ENCODE assay signal across 8 cellular contexts in the genomic region with DNA sequence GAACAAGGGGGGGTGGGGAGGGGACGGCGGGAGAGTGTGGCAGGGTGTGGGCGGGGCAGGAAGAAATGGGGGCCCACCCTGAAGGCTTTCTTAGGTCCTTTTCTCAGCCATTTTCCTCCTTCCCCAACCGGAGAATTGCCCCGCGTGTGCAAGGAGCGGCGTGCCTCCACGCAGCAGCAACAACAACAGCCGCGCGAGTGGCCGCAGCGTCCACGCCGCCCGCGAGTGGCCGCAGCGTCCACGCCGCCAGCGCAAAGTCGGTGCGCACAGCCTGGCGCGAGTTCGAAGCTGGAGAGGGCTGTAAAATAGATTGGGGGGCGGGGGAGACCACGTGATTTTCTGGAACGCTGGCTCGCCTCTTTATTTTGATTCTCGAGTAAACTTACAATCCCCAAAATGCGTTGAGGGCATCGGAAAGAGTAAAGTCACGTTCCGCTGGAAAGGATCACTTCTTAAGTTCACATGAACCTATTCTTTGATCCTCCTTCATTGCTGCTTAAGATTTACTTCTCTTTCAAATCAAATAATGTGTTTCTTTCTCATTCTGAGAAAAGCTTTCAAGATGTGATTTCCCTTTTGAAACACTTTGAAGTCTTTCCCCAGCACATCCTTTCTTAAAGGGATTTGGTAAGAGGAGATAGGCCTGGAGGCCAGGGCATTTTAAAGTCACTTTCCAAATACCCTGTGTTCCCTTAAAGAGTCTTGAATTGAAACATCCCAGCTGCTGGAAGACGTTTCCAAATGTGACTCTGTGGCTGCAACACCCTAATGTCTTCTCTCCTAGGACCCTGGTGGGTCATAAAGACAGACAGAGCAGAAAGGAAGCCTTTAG.
DNase-seq lines count a peak whose midpoint lies in the region; ATAC-seq and TF ChIP-seq lines count a peak whose summit lies in the region.

No MANE protein-coding gene starts in this region.

- no peaks in the 10 kb centered on the region for H3K79me2 ChIP-seq in Karpas-422 (ENCODE audit: low read length)

- H3K4me2 ChIP-seq in Karpas-422 (ENCODE audit: low read depth, low read length, poor library complexity, severe bottlenecking), result no peak overlapping the region

- H3K36me3 ChIP-seq in thoracic aorta (no peaks in the 10 kb centered on the region), Karpas-422 (ENCODE audit: insufficient read depth, low read length) (no peaks in the 10 kb centered on the region)

- CTCF ChIA-PET in GM10248 (lab: Yijun Ruan, JAX), result interaction anchor here (0.9 to 1.8 kb wide), 8 partner anchors 9 to 301 kb away, joined by 3 to 5 read pairs (median 3); no protein-coding TSS in a partner anchor
- CTCF ChIA-PET in T-cell (lab: Charles Lee), result interaction anchor here (0.5 to 1.3 kb wide), 7 partner anchors 16 to 284 kb away, joined by 3 to 5 read pairs (median 4); no protein-coding TSS in a partner anchor

- POLR2A ChIA-PET in GM10248 (lab: Yijun Ruan, JAX), result no interaction called here
- POLR2A ChIA-PET in T-cell (lab: Charles Lee), result interaction anchor here (0.6 to 0.9 kb wide), 2 partner anchors 10 to 49 kb away, joined by 3 read pairs; no protein-coding TSS in a partner anchor

- no peaks in the 10 kb centered on the region for H3K27me3 ChIP-seq in thoracic aorta (replicated peaks; ENCODE audit: insufficient read depth)
- H3K27me3 ChIP-seq in Karpas-422 (ENCODE audit: low read length), result no peaks in the 10 kb centered on the region

- H3K4me1 Mint-ChIP-seq in T-cell (peaks cover 63 to 66% (median 65%) of the 10 kb centered on the region in 3 donors), naive B cell (peaks cover 28 to 71% (median 57%) of the 10 kb centered on the region in 3 donors)

- H3K27me3 Mint-ChIP-seq in T-cell (no peaks in the 10 kb centered on the region), naive B cell (no peaks in the 10 kb centered on the region)

- TF ChIP-seq CTCF in GM10248 (IDR thresholded peaks at IDR 0.05; ENCODE audit: control extremely low read depth, extremely low read depth, low read depth, missing control alignments) (no peak), thoracic aorta (IDR thresholded peaks at IDR 0.05) (no peak)

- H3K27ac ChIP-seq in thoracic aorta (peak overlapping the region in 1 of 2 donors; percentile 23), Karpas-422 (ENCODE audit: low read length) (no peak overlapping the region)

- H3K4me3 ChIP-seq in thoracic aorta, result peak overlapping the region; percentile 76
- H3K4me3 ChIP-seq in Karpas-422 (ENCODE audit: low read length), result no peak overlapping the region

- no peaks in the 10 kb centered on the region for H3K9me3 ChIP-seq in thoracic aorta
- H3K9me3 ChIP-seq in Karpas-422 (ENCODE audit: low read length), result no peaks in the 10 kb centered on the region

- H3K4me1 ChIP-seq in thoracic aorta (ENCODE audit: control insufficient read depth in 1 of 2, low read depth in 2 of 2), result peaks cover 14 to 31% of the 10 kb centered on the region in 2 donors
- no peaks in the 10 kb centered on the region for H3K4me1 ChIP-seq in Karpas-422 (ENCODE audit: low read length)

- peak; percentile 38 to 48 (median 40) for ATAC-seq in T-cell (replicated peaks in 1 of 4)
- peak; percentile 38 to 56 for ATAC-seq in naive B cell (ENCODE audit: low read depth in 2 of 2)
- no peak for ATAC-seq in thoracic aorta (ENCODE audit: insufficient number of reproducible peaks, low FRiP score, low read depth)
- no peak for ATAC-seq in HG03439 (IDR thresholded peaks at IDR 0.05; ENCODE audit: unreplicated experiment)

- H4K20me1 ChIP-seq in Karpas-422 (ENCODE audit: insufficient read depth, low read depth, low read length), result no peaks in the 10 kb centered on the region

- peak overlapping the region; percentile 84 to 89 (median 87) for H3K4me3 Mint-ChIP-seq in T-cell
- peak overlapping the region; percentile 81 to 94 (median 92) for H3K4me3 Mint-ChIP-seq in naive B cell

- H3K9me3 Mint-ChIP-seq in T-cell (no peaks in the 10 kb centered on the region), naive B cell (no peaks in the 10 kb centered on the region)

- H3K27ac Mint-ChIP-seq in T-cell (peak overlapping the region; percentile 91 to 97), naive B cell (peak overlapping the region in 5 of 6 donors; percentile 59 to 96 (median 85))

- no peak overlapping the region for H2AFZ ChIP-seq in Karpas-422 (ENCODE audit: low read length)

- peak; percentile 45 for DNase-seq in GM10248 (ENCODE audit: extremely low spot score)
- peak in 19 of 34 experiments; percentile 6 to 47 (median 25) for DNase-seq in T-cell
- DNase-seq in ecto neural progenitor cell (ENCODE audit: low spot score), result peak; percentile 53
- DNase-seq in naive B cell, result no peak
- no peak for DNase-seq in thoracic aorta (ENCODE audit: low spot score)
- DNase-seq in pons (ENCODE audit: low spot score), result no peak
- DNase-seq in Karpas-422, result no peak

- H3K36me3 Mint-ChIP-seq in T-cell, result no peaks in the 10 kb centered on the region
- no peaks in the 10 kb centered on the region for H3K36me3 Mint-ChIP-seq in naive B cell

- H3K9ac ChIP-seq in Karpas-422 (ENCODE audit: low read length), result no peak overlapping the region

- H3K9me2 ChIP-seq in Karpas-422 (replicated peaks; ENCODE audit: insufficient read depth, low read length), result no peaks in the 10 kb centered on the region

Comparison
In these comparisons a context has a peak if more than half of its experiments do, and no peak if none do; other contexts are left out.
1. DNase-seq: peak in GM10248 (single experiment), T-cell (19 of 34) and ecto neural progenitor cell (single experiment); none in naive B cell (single experiment), thoracic aorta (single experiment), pons (single experiment) and Karpas-422 (single experiment).
2. ATAC-seq: peak in T-cell (4 of 4) and naive B cell (2 of 2); none in thoracic aorta (single experiment) and HG03439 (single experiment).